Comparison of ENCODE assay signal across 8 cellular contexts in genomic region chr11:129980086-129980485, GRCh38.
"Had no signal": no experiment of that assay in that cellular context is flagged by ENCODE, and none has a peak within 500 bp of the region (broad histone marks: within the 10 kb centered on the region; RNA-seq: fewer than 3 reads in every experiment).

No MANE protein-coding gene starts in this region.

- FAIRE-seq: H1, H54, HTR-8/SVneo, K562 had no signal

- DNase-seq: H9, HCEC 1CT, IMR-90 had no signal

- H3K4me3 Mint-ChIP-seq: GM23338, H9 had no signal

- H3K4me2 ChIP-seq: GM23338 had no signal

- H2AFZ ChIP-seq: GM23338 had no signal

- H3K4me3 ChIP-seq: GM23338, K562 had no signal

- H3K9me3 Mint-ChIP-seq: GM23338, H9 had no signal

- H3K27ac Mint-ChIP-seq: GM23338 had no signal
